12 cellular contexts compared by ENCODE assay signal in the genomic region with DNA sequence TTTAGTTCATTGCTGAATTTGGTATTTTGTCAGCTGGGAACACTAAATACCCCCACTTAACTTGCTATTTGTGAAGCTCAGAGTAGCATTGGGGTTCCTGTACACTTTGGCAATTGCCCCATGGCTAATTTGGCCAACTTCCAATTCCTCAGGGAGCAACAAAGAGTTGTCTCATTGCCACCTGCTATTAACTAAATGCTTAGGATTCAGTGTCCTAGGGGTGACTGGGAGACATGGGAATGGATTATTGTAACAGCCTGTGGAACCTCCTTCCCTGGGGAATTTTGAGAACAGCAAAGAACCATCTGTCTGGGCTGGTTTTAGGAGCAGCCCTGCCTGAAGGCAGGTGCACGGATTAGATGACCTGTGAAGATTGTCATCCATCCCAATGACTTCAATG.
DNase-seq lines count a peak whose midpoint lies in the region; ATAC-seq and TF ChIP-seq lines count a peak whose summit lies in the region.
"Had no signal": no experiment of that assay in that cellular context is flagged by ENCODE, and none has a peak within 500 bp of the region (broad histone marks: within the 10 kb centered on the region; RNA-seq: fewer than 3 reads in every experiment).

No MANE protein-coding gene starts in this region.

- H3K36me3 Mint-ChIP-seq in CD4-positive, alpha-beta memory T cell, result peaks cover 0 to 10% of the 10 kb centered on the region in 2 donors
- H3K36me3 Mint-ChIP-seq in T-helper 2 cell treated with Interferon-gamma antibody and Interleukin-4, amounts not matched to agents 5 μg/mL and 100 μg/mL, for 36 hours (ENCODE audit: low read depth), result peaks cover 2% of the 10 kb centered on the region

- no peaks in the 10 kb centered on the region for H3K27me3 Mint-ChIP-seq in CD4-positive, alpha-beta memory T cell
- peaks cover 3% of the 10 kb centered on the region for H3K27me3 Mint-ChIP-seq in T-helper 2 cell treated with Interferon-gamma antibody and Interleukin-4, amounts not matched to agents 5 μg/mL and 100 μg/mL, for 36 hours (ENCODE audit: low read depth)

- intact Hi-C loops in A673 (cut with micrococcal nuclease; ENCODE audit: unreplicated experiment), result no loop called here
- intact Hi-C loops in CD4-positive, alpha-beta memory T cell (cut with micrococcal nuclease), result no loop called here

- ATAC-seq in HG03565 (IDR thresholded peaks at IDR 0.05; ENCODE audit: unreplicated experiment), result no peak

- no peaks in the 10 kb centered on the region for H3K9me3 ChIP-seq in A673 (ENCODE audit: low read depth, low read length, poor library complexity, severe bottlenecking)
- H3K9me3 ChIP-seq in CD4-positive, alpha-beta memory T cell (ENCODE audit: control insufficient read depth in 1 of 2, low read length in 2 of 2), result no peaks in the 10 kb centered on the region

- no peaks in the 10 kb centered on the region for H3K9me3 Mint-ChIP-seq in CD4-positive, alpha-beta memory T cell
- no peaks in the 10 kb centered on the region for H3K9me3 Mint-ChIP-seq in T-helper 2 cell treated with Interferon-gamma antibody and Interleukin-4, amounts not matched to agents 5 μg/mL and 100 μg/mL, for 36 hours

- H3K4me3 ChIP-seq in A673 (ENCODE audit: low read depth, low read length, poor library complexity, severe bottlenecking) (no peak overlapping the region), fibroblast of villous mesenchyme (ENCODE audit: low read depth, low read length) (no peak overlapping the region)
- no peak overlapping the region for H3K4me3 ChIP-seq in CD4-positive, alpha-beta memory T cell (ENCODE audit: low read length in 2 of 2)

- TF ChIP-seq CTCF in A673 (conservative IDR thresholded peaks at IDR 0.05; ENCODE audit: low read depth, low read length), result no peak
- TF ChIP-seq CTCF in fibroblast of villous mesenchyme (IDR thresholded peaks at IDR 0.05; ENCODE audit: insufficient read depth, low read depth, low read length), result no peak

- H3K27me3 ChIP-seq in A673 (replicated peaks; ENCODE audit: insufficient read depth, low read depth, low read length, poor library complexity), result no peaks in the 10 kb centered on the region
- no peaks in the 10 kb centered on the region for H3K27me3 ChIP-seq in CD4-positive, alpha-beta memory T cell (ENCODE audit: insufficient read depth, low read length)

- peaks cover 4 to 5% (median 4%) of the 10 kb centered on the region in 4 donors for H3K4me1 Mint-ChIP-seq in CD4-positive, alpha-beta memory T cell
- peaks cover 3% of the 10 kb centered on the region for H3K4me1 Mint-ChIP-seq in T-helper 2 cell treated with Interferon-gamma antibody and Interleukin-4, amounts not matched to agents 5 μg/mL and 100 μg/mL, for 36 hours (ENCODE audit: low read depth)

- BruUV-seq in A673 (replicated peaks; lab: Mats Ljungman, UMichigan), result no TSS peak

- no peaks in the 10 kb centered on the region for H3K36me3 ChIP-seq in A673 (ENCODE audit: insufficient read depth, low read length, poor library complexity, severe bottlenecking)
- H3K36me3 ChIP-seq in CD4-positive, alpha-beta memory T cell (ENCODE audit: insufficient read depth, low read length), result no peaks in the 10 kb centered on the region

- H3K4me1 ChIP-seq in A673 (ENCODE audit: insufficient read depth, low read length, poor library complexity, severe bottlenecking), result peaks cover 6% of the 10 kb centered on the region
- peaks cover 12% of the 10 kb centered on the region for H3K4me1 ChIP-seq in CD4-positive, alpha-beta memory T cell (ENCODE audit: insufficient read depth, low read length)

- DNase-seq in A673 (ENCODE audit: low spot score) (peak; percentile 46), ELF-1 (ENCODE audit: low read depth, low spot score) (peak; percentile 30), NCI-H345 treated with DMSO at 0.1 percent for 48 hours (lab: John Stamatoyannopoulos, UW; ENCODE audit: unreplicated experiment) (peak; percentile 91), fibroblast of villous mesenchyme (ENCODE audit: low read depth) (peak; percentile 20), GM19238 (ENCODE audit: insufficient read length, low spot score) (no peak)
- DNase-seq in CD4-positive, alpha-beta memory T cell, result no peak
- DNase-seq in T-helper 2 cell treated with Interferon-gamma antibody and Interleukin-4, amounts not matched to agents 5 μg/mL and 100 μg/mL, for 36 hours (ENCODE audit: low spot score), result no peak
- DNase-seq: activated CD4-positive, alpha-beta T cell treated with anti-CD3 and anti-CD28 coated beads for 4 hours; aorta; effector memory CD4-positive, alpha-beta T cell; Kasumi-1 had no signal

- H3K27ac Mint-ChIP-seq in CD4-positive, alpha-beta memory T cell, result no peak overlapping the region
- H3K27ac Mint-ChIP-seq in T-helper 2 cell treated with Interferon-gamma antibody and Interleukin-4, amounts not matched to agents 5 μg/mL and 100 μg/mL, for 36 hours, result no peak overlapping the region

- CTCF ChIA-PET in A673 (lab: Charles Lee), result no interaction called here
- CTCF ChIA-PET in CD4-positive, alpha-beta memory T cell (lab: Charles Lee; ENCODE audit: partially characterized antibody), result interaction anchor here (0.9 to 2.3 kb wide), 2 partner anchors 15 to 994 kb away, joined by 6 read pairs; no protein-coding TSS in a partner anchor

- POLR2A ChIA-PET in A673 (lab: Charles Lee; ENCODE audit: low non-redundant PET), result no interaction called here
- POLR2A ChIA-PET in CD4-positive, alpha-beta memory T cell (lab: Charles Lee; ENCODE audit: partially characterized antibody), result interaction anchor here (0.6 kb wide), 1 partner anchor 289 kb away, joined by 3 read pairs; no protein-coding TSS in a partner anchor

- no peak overlapping the region for H3K4me3 Mint-ChIP-seq in CD4-positive, alpha-beta memory T cell
- no peak overlapping the region for H3K4me3 Mint-ChIP-seq in T-helper 2 cell treated with Interferon-gamma antibody and Interleukin-4, amounts not matched to agents 5 μg/mL and 100 μg/mL, for 36 hours

- H3K27ac ChIP-seq in A673 (ENCODE audit: low read depth, low read length, poor library complexity, severe bottlenecking), result no peak overlapping the region
- no peak overlapping the region for H3K27ac ChIP-seq in CD4-positive, alpha-beta memory T cell (ENCODE audit: low read depth, low read length)

Comparison
In these comparisons a context has a peak if more than half of its experiments do, and no peak if none do; other contexts are left out.
1. DNase-seq: peak in A673 (single experiment), ELF-1 (single experiment), NCI-H345 treated with DMSO at 0.1 percent for 48 hours (single experiment) and fibroblast of villous mesenchyme (single experiment); none in CD4-positive, alpha-beta memory T cell (0 of 5), GM19238 (single experiment) and T-helper 2 cell treated with Interferon-gamma antibody and Interleukin-4, amounts not matched to agents 5 μg/mL and 100 μg/mL, for 36 hours (single experiment).